Comparison of ENCODE assay signal across 1 cellular context in the genomic region with DNA sequence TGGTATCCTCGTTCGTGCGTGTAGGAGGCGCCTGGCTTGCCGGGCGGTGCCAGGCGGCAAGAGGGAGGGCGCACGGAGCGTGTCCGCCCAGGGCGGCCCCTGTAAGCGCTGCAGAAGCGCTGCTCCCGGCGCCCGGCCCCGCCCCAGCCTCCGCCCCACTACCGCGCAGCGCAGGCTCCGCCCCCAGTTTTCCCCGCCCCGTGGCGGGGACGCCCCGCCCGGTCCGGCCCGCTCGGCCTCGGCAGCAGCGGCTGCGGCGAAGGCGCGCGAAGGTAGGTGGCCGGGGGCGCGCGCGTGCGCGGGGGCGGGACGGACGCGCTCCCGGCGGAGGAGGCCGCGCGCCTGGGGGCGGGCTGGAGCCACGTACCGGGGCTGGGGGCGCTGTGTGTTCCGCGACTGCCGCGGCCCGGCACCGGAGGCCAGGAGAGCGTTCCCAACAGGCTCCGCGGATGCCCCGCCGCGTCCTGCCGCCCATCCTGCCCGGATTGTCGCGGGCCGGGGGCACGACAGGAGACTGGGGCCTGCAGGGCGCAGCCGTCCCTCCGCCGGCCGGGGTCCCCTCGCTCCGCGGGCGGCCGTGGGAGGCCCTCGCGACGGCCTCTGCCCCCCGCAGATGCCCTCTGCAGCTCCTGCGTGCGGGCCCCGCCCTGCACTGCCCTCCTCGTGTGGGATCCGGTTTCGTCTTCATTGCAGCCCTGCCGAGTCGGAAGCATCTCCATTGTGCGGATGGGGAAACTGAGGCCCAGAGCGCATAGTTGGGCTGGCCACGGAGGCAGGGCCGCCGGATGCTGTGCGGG.
A peak's percentile ranks its signal among the peaks of the same experiment; 100 is the strongest.
TF ChIP-seq lines count a peak whose summit lies in the region.

No MANE protein-coding gene starts in this region.

TF ChIP-seq in K562, 482 proteins besides CTCF, POLR2A, EP300 and RAD21 (continued from another document and continues in another):
- TF ChIP-seq NFE2 (IDR thresholded peaks at IDR 0.05; ENCODE audit: low read depth) (no peak), ZNF766 (CRISPR knock-in tag; conservative IDR thresholded peaks at IDR 0.05) (peak; percentile 92), CREM (IDR thresholded peaks at IDR 0.05; ENCODE audit: low read depth) (0 out of 2 replicates have a peak, but pooled peaks have one; percentile 32), ZBTB7A (IDR thresholded peaks at IDR 0.05; ENCODE audit: borderline replicate concordance, control insufficient read depth, low read depth, low read length) (peak; percentile 75; the same call in 1 of the 2 replicates), ZNF134 (CRISPR knock-in tag; conservative IDR thresholded peaks at IDR 0.05) (no peak), ZKSCAN8 (CRISPR knock-in tag; IDR thresholded peaks at IDR 0.05) (no peak), PCBP1 (IDR thresholded peaks at IDR 0.05; ENCODE audit: low read depth, low read length, poor library complexity, severe bottlenecking) (peak; percentile 13), RUNX1 (IDR thresholded peaks at IDR 0.05; ENCODE audit: low read depth) (no peak), KLF13 (tag; IDR thresholded peaks at IDR 0.05; ENCODE audit: borderline replicate concordance, low read depth) (no peak), NCOA2 (IDR thresholded peaks at IDR 0.05; ENCODE audit: partially characterized antibody in 2 of 2) (no peak), SAFB (IDR thresholded peaks at IDR 0.05; ENCODE audit: borderline replicate concordance, low read depth, low read length) (no peak), ZNF354B (CRISPR knock-in tag; IDR thresholded peaks at IDR 0.05) (no peak), GTF2A2 (tag; IDR thresholded peaks at IDR 0.05) (no peak), GABPA (tag; conservative IDR thresholded peaks at IDR 0.05; ENCODE audit: low read depth) (no peak), ZNF184 (CRISPR knock-in tag; IDR thresholded peaks at IDR 0.05) (no peak), ZNF551 (CRISPR knock-in tag; IDR thresholded peaks at IDR 0.05) (no peak), NBN (IDR thresholded peaks at IDR 0.05; ENCODE audit: low read depth) (no peak), ZNF274 (IDR thresholded peaks at IDR 0.05; ENCODE audit: borderline replicate concordance, low read depth, low read length) (no peak), TARDBP (IDR thresholded peaks at IDR 0.05) (0 out of 2 replicates have a peak, but pooled peaks have one; percentile 20), SREBF1 (IDR thresholded peaks at IDR 0.05; ENCODE audit: borderline replicate concordance, low read depth, low read length) (no peak), NCOA6 (IDR thresholded peaks at IDR 0.05) (no peak), HLTF (IDR thresholded peaks at IDR 0.05) (no peak), RNF2 (IDR thresholded peaks at IDR 0.05) (no peak), ILF3 (IDR thresholded peaks at IDR 0.05; ENCODE audit: borderline replicate concordance) (no peak), ZNF282 (CRISPR knock-in tag; IDR thresholded peaks at IDR 0.05) (no peak), THRAP3 (IDR thresholded peaks at IDR 0.05; ENCODE audit: borderline replicate concordance) (no peak)
- TF ChIP-seq, protein P1, sequence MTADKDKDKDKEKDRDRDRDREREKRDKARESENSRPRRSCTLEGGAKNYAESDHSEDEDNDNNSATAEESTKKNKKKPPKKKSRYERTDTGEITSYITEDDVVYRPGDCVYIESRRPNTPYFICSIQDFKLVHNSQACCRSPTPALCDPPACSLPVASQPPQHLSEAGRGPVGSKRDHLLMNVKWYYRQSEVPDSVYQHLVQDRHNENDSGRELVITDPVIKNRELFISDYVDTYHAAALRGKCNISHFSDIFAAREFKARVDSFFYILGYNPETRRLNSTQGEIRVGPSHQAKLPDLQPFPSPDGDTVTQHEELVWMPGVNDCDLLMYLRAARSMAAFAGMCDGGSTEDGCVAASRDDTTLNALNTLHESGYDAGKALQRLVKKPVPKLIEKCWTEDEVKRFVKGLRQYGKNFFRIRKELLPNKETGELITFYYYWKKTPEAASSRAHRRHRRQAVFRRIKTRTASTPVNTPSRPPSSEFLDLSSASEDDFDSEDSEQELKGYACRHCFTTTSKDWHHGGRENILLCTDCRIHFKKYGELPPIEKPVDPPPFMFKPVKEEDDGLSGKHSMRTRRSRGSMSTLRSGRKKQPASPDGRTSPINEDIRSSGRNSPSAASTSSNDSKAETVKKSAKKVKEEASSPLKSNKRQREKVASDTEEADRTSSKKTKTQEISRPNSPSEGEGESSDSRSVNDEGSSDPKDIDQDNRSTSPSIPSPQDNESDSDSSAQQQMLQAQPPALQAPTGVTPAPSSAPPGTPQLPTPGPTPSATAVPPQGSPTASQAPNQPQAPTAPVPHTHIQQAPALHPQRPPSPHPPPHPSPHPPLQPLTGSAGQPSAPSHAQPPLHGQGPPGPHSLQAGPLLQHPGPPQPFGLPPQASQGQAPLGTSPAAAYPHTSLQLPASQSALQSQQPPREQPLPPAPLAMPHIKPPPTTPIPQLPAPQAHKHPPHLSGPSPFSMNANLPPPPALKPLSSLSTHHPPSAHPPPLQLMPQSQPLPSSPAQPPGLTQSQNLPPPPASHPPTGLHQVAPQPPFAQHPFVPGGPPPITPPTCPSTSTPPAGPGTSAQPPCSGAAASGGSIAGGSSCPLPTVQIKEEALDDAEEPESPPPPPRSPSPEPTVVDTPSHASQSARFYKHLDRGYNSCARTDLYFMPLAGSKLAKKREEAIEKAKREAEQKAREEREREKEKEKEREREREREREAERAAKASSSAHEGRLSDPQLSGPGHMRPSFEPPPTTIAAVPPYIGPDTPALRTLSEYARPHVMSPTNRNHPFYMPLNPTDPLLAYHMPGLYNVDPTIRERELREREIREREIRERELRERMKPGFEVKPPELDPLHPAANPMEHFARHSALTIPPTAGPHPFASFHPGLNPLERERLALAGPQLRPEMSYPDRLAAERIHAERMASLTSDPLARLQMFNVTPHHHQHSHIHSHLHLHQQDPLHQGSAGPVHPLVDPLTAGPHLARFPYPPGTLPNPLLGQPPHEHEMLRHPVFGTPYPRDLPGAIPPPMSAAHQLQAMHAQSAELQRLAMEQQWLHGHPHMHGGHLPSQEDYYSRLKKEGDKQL (CRISPR knock-in tag; IDR thresholded peaks at IDR 0.05; ENCODE audit: borderline replicate concordance), result no peak
- TF ChIP-seq, protein P2, sequence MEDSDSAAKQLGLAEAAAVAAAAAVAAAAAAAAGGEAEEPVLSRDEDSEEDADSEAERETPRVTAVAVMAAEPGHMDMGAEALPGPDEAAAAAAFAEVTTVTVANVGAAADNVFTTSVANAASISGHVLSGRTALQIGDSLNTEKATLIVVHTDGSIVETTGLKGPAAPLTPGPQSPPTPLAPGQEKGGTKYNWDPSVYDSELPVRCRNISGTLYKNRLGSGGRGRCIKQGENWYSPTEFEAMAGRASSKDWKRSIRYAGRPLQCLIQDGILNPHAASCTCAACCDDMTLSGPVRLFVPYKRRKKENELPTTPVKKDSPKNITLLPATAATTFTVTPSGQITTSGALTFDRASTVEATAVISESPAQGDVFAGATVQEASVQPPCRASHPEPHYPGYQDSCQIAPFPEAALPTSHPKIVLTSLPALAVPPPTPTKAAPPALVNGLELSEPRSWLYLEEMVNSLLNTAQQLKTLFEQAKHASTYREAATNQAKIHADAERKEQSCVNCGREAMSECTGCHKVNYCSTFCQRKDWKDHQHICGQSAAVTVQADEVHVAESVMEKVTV (CRISPR knock-in tag; IDR thresholded peaks at IDR 0.05), result no peak
- TF ChIP-seq, protein P3, sequence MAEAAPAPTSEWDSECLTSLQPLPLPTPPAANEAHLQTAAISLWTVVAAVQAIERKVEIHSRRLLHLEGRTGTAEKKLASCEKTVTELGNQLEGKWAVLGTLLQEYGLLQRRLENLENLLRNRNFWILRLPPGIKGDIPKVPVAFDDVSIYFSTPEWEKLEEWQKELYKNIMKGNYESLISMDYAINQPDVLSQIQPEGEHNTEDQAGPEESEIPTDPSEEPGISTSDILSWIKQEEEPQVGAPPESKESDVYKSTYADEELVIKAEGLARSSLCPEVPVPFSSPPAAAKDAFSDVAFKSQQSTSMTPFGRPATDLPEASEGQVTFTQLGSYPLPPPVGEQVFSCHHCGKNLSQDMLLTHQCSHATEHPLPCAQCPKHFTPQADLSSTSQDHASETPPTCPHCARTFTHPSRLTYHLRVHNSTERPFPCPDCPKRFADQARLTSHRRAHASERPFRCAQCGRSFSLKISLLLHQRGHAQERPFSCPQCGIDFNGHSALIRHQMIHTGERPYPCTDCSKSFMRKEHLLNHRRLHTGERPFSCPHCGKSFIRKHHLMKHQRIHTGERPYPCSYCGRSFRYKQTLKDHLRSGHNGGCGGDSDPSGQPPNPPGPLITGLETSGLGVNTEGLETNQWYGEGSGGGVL (CRISPR knock-in tag; IDR thresholded peaks at IDR 0.05), result no peak
- TF ChIP-seq, protein P4, sequence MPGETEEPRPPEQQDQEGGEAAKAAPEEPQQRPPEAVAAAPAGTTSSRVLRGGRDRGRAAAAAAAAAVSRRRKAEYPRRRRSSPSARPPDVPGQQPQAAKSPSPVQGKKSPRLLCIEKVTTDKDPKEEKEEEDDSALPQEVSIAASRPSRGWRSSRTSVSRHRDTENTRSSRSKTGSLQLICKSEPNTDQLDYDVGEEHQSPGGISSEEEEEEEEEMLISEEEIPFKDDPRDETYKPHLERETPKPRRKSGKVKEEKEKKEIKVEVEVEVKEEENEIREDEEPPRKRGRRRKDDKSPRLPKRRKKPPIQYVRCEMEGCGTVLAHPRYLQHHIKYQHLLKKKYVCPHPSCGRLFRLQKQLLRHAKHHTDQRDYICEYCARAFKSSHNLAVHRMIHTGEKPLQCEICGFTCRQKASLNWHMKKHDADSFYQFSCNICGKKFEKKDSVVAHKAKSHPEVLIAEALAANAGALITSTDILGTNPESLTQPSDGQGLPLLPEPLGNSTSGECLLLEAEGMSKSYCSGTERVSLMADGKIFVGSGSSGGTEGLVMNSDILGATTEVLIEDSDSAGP (CRISPR knock-in tag; IDR thresholded peaks at IDR 0.05), result no peak
- TF ChIP-seq, protein P5, sequence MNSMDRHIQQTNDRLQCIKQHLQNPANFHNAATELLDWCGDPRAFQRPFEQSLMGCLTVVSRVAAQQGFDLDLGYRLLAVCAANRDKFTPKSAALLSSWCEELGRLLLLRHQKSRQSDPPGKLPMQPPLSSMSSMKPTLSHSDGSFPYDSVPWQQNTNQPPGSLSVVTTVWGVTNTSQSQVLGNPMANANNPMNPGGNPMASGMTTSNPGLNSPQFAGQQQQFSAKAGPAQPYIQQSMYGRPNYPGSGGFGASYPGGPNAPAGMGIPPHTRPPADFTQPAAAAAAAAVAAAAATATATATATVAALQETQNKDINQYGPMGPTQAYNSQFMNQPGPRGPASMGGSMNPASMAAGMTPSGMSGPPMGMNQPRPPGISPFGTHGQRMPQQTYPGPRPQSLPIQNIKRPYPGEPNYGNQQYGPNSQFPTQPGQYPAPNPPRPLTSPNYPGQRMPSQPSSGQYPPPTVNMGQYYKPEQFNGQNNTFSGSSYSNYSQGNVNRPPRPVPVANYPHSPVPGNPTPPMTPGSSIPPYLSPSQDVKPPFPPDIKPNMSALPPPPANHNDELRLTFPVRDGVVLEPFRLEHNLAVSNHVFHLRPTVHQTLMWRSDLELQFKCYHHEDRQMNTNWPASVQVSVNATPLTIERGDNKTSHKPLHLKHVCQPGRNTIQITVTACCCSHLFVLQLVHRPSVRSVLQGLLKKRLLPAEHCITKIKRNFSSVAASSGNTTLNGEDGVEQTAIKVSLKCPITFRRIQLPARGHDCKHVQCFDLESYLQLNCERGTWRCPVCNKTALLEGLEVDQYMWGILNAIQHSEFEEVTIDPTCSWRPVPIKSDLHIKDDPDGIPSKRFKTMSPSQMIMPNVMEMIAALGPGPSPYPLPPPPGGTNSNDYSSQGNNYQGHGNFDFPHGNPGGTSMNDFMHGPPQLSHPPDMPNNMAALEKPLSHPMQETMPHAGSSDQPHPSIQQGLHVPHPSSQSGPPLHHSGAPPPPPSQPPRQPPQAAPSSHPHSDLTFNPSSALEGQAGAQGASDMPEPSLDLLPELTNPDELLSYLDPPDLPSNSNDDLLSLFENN (IDR thresholded peaks at IDR 0.05; ENCODE audit: low read depth in 2 of 2, low read length in 2 of 2), result no peak
- TF ChIP-seq, protein P6, sequence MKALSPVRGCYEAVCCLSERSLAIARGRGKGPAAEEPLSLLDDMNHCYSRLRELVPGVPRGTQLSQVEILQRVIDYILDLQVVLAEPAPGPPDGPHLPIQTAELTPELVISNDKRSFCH (CRISPR knock-in tag; IDR thresholded peaks at IDR 0.05), result no peak
- TF ChIP-seq, protein P6 (tag; IDR thresholded peaks at IDR 0.05), result no peak
- TF ChIP-seq, protein P7, sequence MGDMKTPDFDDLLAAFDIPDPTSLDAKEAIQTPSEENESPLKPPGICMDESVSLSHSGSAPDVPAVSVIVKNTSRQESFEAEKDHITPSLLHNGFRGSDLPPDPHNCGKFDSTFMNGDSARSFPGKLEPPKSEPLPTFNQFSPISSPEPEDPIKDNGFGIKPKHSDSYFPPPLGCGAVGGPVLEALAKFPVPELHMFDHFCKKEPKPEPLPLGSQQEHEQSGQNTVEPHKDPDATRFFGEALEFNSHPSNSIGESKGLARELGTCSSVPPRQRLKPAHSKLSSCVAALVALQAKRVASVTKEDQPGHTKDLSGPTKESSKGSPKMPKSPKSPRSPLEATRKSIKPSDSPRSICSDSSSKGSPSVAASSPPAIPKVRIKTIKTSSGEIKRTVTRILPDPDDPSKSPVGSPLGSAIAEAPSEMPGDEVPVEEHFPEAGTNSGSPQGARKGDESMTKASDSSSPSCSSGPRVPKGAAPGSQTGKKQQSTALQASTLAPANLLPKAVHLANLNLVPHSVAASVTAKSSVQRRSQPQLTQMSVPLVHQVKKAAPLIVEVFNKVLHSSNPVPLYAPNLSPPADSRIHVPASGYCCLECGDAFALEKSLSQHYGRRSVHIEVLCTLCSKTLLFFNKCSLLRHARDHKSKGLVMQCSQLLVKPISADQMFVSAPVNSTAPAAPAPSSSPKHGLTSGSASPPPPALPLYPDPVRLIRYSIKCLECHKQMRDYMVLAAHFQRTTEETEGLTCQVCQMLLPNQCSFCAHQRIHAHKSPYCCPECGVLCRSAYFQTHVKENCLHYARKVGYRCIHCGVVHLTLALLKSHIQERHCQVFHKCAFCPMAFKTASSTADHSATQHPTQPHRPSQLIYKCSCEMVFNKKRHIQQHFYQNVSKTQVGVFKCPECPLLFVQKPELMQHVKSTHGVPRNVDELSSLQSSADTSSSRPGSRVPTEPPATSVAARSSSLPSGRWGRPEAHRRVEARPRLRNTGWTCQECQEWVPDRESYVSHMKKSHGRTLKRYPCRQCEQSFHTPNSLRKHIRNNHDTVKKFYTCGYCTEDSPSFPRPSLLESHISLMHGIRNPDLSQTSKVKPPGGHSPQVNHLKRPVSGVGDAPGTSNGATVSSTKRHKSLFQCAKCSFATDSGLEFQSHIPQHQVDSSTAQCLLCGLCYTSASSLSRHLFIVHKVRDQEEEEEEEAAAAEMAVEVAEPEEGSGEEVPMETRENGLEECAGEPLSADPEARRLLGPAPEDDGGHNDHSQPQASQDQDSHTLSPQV (IDR thresholded peaks at IDR 0.05), result no peak; the same call in 1 of the 2 replicates
- TF ChIP-seq, protein P8, sequence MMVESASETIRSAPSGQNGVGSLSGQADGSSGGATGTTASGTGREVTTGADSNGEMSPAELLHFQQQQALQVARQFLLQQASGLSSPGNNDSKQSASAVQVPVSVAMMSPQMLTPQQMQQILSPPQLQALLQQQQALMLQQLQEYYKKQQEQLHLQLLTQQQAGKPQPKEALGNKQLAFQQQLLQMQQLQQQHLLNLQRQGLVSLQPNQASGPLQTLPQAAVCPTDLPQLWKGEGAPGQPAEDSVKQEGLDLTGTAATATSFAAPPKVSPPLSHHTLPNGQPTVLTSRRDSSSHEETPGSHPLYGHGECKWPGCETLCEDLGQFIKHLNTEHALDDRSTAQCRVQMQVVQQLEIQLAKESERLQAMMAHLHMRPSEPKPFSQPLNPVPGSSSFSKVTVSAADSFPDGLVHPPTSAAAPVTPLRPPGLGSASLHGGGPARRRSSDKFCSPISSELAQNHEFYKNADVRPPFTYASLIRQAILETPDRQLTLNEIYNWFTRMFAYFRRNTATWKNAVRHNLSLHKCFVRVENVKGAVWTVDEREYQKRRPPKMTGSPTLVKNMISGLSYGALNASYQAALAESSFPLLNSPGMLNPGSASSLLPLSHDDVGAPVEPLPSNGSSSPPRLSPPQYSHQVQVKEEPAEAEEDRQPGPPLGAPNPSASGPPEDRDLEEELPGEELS (CRISPR knock-in tag; IDR thresholded peaks at IDR 0.05; ENCODE audit: borderline replicate concordance), result no peak
